In the genomic region with DNA sequence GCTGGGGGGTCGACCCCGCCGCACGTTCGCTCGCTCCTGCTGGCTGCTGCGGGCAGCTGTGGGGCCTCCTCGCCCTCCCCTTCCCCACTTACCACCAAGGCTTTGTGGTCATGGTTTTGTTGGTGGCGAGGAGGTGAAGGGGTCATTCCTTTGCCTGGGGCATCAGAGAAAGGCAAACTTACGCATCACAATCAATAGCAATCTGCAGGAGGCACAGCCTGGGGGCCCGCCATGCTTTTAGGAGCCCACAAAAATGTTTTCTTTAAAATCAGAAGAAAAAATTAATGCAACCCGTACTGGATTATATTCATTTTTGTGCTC, we compare ENCODE assay signal across 8 cellular contexts.
DNase-seq lines count a peak whose midpoint lies in the region; ATAC-seq, FAIRE-seq and TF ChIP-seq lines count a peak whose summit lies in the region.

No MANE protein-coding gene starts in this region.

- POLR2A ChIA-PET in A673 (lab: Charles Lee; ENCODE audit: low non-redundant PET): no interaction called here
- POLR2A ChIA-PET in GM12878 (lab: Charles Lee): no interaction called here

- ATAC-seq in HG02678 (IDR thresholded peaks at IDR 0.05; ENCODE audit: unreplicated experiment): peak; percentile 24
- ATAC-seq in GM12878: no peak; the same call in 1 of the 3 replicates

- TF ChIP-seq RAD21 in GM12878 (IDR thresholded peaks at IDR 0.05; ENCODE audit: insufficient read depth, low read depth, low read length): no peak

- no peaks in the 10 kb centered on the region for H3K27me3 ChIP-seq in A673 (replicated peaks; ENCODE audit: insufficient read depth, low read depth, low read length, poor library complexity)
- peaks cover 0 to 2% of the 10 kb centered on the region in 2 experiments; a peak in 1 of 4 replicates for H3K27me3 ChIP-seq in GM12878 (replicated peaks in 1 of 2; ENCODE audit: control insufficient read depth in 2 of 2, insufficient read depth in 2 of 2, low read length in 1 of 2)

- in situ Hi-C loops in GM12878 (cut with MboI) (loop anchor here (10.0 to 25.0 kb wide), 2 partner anchors 927 to 1529 kb away; a partner anchor contains a TSS), G401 (cut with HindIII; ENCODE audit: low sequenced_read_pairs) (no loop called here)

- H3K36me3 ChIP-seq in A673 (ENCODE audit: insufficient read depth, low read length, poor library complexity, severe bottlenecking) (no peaks in the 10 kb centered on the region), GM12878 (ENCODE audit: control insufficient read depth in 2 of 2, insufficient read depth in 2 of 2, low read length in 1 of 2) (no peaks in the 10 kb centered on the region)

- H3K9me3 ChIP-seq in A673 (ENCODE audit: low read depth, low read length, poor library complexity, severe bottlenecking): no peaks in the 10 kb centered on the region
- H3K9me3 ChIP-seq in GM12878 (replicated peaks; ENCODE audit: control insufficient read depth, insufficient read depth, low read length): no peaks in the 10 kb centered on the region

- no peaks in the 10 kb centered on the region for H3K79me2 ChIP-seq in GM12878 (ENCODE audit: control insufficient read depth, insufficient read depth, low read length)

- intact Hi-C loops in A673 (cut with micrococcal nuclease; ENCODE audit: unreplicated experiment) (loop anchor here (1.0 to 10.0 kb wide), 2 partner anchors 749 to 1522 kb away; no protein-coding TSS in a partner anchor), GM12878 (cut with micrococcal nuclease; ENCODE audit: unreplicated experiment) (loop anchor here (2.0 to 10.0 kb wide), 6 partner anchors 232 to 1529 kb away; a partner anchor contains a TSS), posterior vena cava (cut with DNase I) (loop anchor here in 1 of 2 donors (10.0 kb wide), 1 partner anchor 1529 kb away; a partner anchor contains a TSS)

- peak overlapping the region; percentile 66 for H3K4me3 Mint-ChIP-seq in mesothelial cell of epicardium

- DNase-seq in A673 (ENCODE audit: low spot score) (no peak), GM12878 (ENCODE audit: low read depth, low spot score) (no peak), mesothelial cell of epicardium (ENCODE audit: low spot score in 2 of 2, unreplicated experiment in 2 of 2) (no peak), posterior vena cava (ENCODE audit: low spot score) (no peak), G401 (ENCODE audit: low spot score) (no peak), HuH-7 (ENCODE audit: low spot score) (no peak), urothelium cell line (ENCODE audit: low spot score) (no peak)

- no peaks in the 10 kb centered on the region for H3K9me3 Mint-ChIP-seq in mesothelial cell of epicardium

- H3K4me1 Mint-ChIP-seq in mesothelial cell of epicardium: peaks cover 23% of the 10 kb centered on the region

- H3K4me2 ChIP-seq in GM12878 (ENCODE audit: control insufficient read depth, insufficient read depth): peak overlapping the region; percentile 95

- FAIRE-seq in GM12878 (lab: Jason Lieb, UNC) (no peak), urothelium cell line (lab: Jason Lieb, UNC) (no peak)

- TF ChIP-seq POLR2A in GM12878 (IDR thresholded peaks at IDR 0.05; ENCODE audit: low read depth, low read length): no peak

- peaks cover 5% of the 10 kb centered on the region for H3K4me1 ChIP-seq in A673 (ENCODE audit: insufficient read depth, low read length, poor library complexity, severe bottlenecking)
- no peaks in the 10 kb centered on the region; the same call in 1 of the 2 replicates for H3K4me1 ChIP-seq in GM12878 (ENCODE audit: control insufficient read depth, insufficient read depth, low read length)

- H3K27ac ChIP-seq in A673 (ENCODE audit: low read depth, low read length, poor library complexity, severe bottlenecking) (no peak overlapping the region), GM12878 (ENCODE audit: control insufficient read depth, insufficient read depth) (no peak overlapping the region)

- SMC1A ChIA-PET in GM12878 (lab: Charles Lee; ENCODE audit: uncharacterized antibody, unreplicated experiment): interaction anchor here (0.9 to 4.0 kb wide), 6 partner anchors 11 to 922 kb away, joined by 3 to 19 read pairs (median 4); no protein-coding TSS in a partner anchor

- no peaks in the 10 kb centered on the region for H3K36me3 Mint-ChIP-seq in mesothelial cell of epicardium

- RAD21 ChIA-PET in GM12878 (lab: Charles Lee; ENCODE audit: unreplicated experiment): interaction anchor here (1.5 kb wide), 1 partner anchor 926 kb away, joined by 7 read pairs; no protein-coding TSS in a partner anchor

- no peak overlapping the region for H3K9ac ChIP-seq in GM12878 (ENCODE audit: control insufficient read depth, insufficient read depth, low read length)

- BruUV-seq in A673 (replicated peaks; lab: Mats Ljungman, UMichigan) (no TSS peak), GM12878 (replicated peaks; lab: Mats Ljungman, UMichigan) (no TSS peak)

- CTCF ChIA-PET in A673 (lab: Charles Lee): interaction anchor here (1.1 to 1.2 kb wide), 2 partner anchors 12 to 15 kb away, joined by 3 read pairs; no protein-coding TSS in a partner anchor
- CTCF ChIA-PET in GM12878 (lab: Yijun Ruan, JAX): interaction anchor here (0.6 to 7.3 kb wide), 18 partner anchors 8 to 1522 kb away, joined by 3 to 75 read pairs (median 5); no protein-coding TSS in a partner anchor

- TF ChIP-seq CTCF in A673 (conservative IDR thresholded peaks at IDR 0.05; ENCODE audit: low read depth, low read length): no peak
- no peak for TF ChIP-seq CTCF in GM12878 (IDR thresholded peaks at IDR 0.05 in 2 of 3, conservative IDR thresholded peaks at IDR 0.05 in 1 of 3; ENCODE audit: control insufficient read depth in 2 of 3, extremely low read depth in 1 of 3, insufficient read depth in 1 of 3, low read depth in 3 of 3, low read length in 3 of 3)
- no peak for TF ChIP-seq CTCF in mesothelial cell of epicardium (IDR thresholded peaks at IDR 0.05; ENCODE audit: unreplicated experiment)

- no peaks in the 10 kb centered on the region for H4K20me1 ChIP-seq in GM12878 (ENCODE audit: control insufficient read depth, insufficient read depth)

- peak overlapping the region; percentile 72; the same call in 1 of the 2 replicates for H2AFZ ChIP-seq in GM12878 (ENCODE audit: control insufficient read depth, low read depth, low read length)

- H3K27me3 Mint-ChIP-seq in mesothelial cell of epicardium (ENCODE audit: low read depth): peaks cover 4% of the 10 kb centered on the region

- peak overlapping the region; percentile 30 for H3K4me3 ChIP-seq in A673 (ENCODE audit: low read depth, low read length, poor library complexity, severe bottlenecking)
- H3K4me3 ChIP-seq in GM12878: peak overlapping the region; percentile 14; the same call in 1 of the 2 replicates

- H3K27ac Mint-ChIP-seq in mesothelial cell of epicardium: no peak overlapping the region

- no peak for TF ChIP-seq EP300 in GM12878 (IDR thresholded peaks at IDR 0.05; ENCODE audit: borderline replicate concordance in 1 of 2, control insufficient read depth in 1 of 2, low read depth in 2 of 2, low read length in 2 of 2)

- WGBS in GM12878 (ENCODE audit: insufficient coverage, insufficient replicate concordance, low lambda C conversion rate, missing lambda C conversion rate): 51% methylated on average over 12 of the region's 12 CpGs

TF ChIP-seq in GM12878, 131 proteins besides CTCF, POLR2A, EP300 and RAD21 (continues in another document):
- no peak for TF ChIP-seq TCF3 (IDR thresholded peaks at IDR 0.05; ENCODE audit: borderline replicate concordance, insufficient read depth, low read depth, low read length)
- no peak for TF ChIP-seq IKZF2 (IDR thresholded peaks at IDR 0.05)
- TF ChIP-seq, protein P1, sequence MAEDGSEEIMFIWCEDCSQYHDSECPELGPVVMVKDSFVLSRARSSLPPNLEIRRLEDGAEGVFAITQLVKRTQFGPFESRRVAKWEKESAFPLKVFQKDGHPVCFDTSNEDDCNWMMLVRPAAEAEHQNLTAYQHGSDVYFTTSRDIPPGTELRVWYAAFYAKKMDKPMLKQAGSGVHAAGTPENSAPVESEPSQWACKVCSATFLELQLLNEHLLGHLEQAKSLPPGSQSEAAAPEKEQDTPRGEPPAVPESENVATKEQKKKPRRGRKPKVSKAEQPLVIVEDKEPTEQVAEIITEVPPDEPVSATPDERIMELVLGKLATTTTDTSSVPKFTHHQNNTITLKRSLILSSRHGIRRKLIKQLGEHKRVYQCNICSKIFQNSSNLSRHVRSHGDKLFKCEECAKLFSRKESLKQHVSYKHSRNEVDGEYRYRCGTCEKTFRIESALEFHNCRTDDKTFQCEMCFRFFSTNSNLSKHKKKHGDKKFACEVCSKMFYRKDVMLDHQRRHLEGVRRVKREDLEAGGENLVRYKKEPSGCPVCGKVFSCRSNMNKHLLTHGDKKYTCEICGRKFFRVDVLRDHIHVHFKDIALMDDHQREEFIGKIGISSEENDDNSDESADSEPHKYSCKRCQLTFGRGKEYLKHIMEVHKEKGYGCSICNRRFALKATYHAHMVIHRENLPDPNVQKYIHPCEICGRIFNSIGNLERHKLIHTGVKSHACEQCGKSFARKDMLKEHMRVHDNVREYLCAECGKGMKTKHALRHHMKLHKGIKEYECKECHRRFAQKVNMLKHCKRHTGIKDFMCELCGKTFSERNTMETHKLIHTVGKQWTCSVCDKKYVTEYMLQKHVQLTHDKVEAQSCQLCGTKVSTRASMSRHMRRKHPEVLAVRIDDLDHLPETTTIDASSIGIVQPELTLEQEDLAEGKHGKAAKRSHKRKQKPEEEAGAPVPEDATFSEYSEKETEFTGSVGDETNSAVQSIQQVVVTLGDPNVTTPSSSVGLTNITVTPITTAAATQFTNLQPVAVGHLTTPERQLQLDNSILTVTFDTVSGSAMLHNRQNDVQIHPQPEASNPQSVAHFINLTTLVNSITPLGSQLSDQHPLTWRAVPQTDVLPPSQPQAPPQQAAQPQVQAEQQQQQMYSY (CRISPR knock-in tag; IDR thresholded peaks at IDR 0.05): no peak
- no peak for TF ChIP-seq SIX5 (IDR thresholded peaks at IDR 0.05; ENCODE audit: low read depth, low read length, severe bottlenecking)
- no peak for TF ChIP-seq ETV6 (conservative IDR thresholded peaks at IDR 0.05 in 1 of 2, IDR thresholded peaks at IDR 0.05 in 1 of 2; ENCODE audit: borderline replicate concordance in 1 of 2, low read depth in 1 of 2)
- no peak for TF ChIP-seq POLR2AphosphoS5 (IDR thresholded peaks at IDR 0.05; ENCODE audit: low read length)
